In the genomic region with DNA sequence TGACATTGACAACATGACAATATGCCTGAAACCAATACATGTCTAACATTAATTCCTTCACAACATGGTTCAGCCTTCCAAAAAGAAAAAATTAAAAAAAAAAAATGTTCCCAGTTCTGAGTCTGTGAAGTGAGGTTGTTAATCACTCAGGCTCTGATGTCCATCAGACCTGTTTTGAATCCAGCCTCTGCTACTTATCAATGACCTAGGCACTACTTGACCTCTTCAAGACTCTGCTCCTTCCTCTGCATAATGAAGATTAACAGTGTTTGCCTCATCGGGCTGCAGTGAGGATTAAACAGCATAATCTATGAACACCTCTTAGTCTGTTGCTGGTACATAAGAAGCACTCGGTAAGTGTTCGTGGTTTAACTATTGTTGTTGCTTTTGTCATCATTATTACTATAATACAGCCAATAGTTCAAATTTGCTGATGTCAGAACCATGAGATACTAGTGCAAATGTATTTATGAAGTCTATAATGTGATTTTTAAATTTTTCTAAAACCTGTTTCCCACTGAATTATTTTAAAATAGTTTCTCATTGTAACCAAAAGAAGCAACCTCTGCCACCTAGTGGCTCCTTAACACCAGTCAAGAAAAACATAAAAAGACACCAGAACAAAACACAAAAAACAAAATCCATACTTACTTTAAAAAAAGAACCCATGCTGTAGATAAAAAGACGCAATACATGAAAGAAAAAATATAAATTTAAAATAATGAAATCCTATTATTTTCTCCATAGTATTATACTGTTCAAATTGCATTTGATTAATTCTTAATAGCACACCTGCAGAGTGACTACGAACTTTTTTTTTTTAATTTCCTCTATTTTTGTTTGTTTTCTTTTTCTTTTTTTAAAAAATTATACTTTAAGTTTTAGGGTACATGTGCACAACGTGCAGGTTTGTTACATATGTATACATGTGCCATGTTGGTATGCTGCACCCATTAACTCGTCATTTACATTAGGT, we compare ENCODE assay signal across 8 cellular contexts. TPM values are rescaled to one million over a fixed set of nuclear protein-coding genes. Genes with fewer than 3 reads are reported as not detected.
DNase-seq lines count a peak whose midpoint lies in the region; ATAC-seq, FAIRE-seq and TF ChIP-seq lines count a peak whose summit lies in the region.

No MANE protein-coding gene starts in this region.

- no peaks in the 10 kb centered on the region for H3K9me1 ChIP-seq in keratinocyte (ENCODE audit: control insufficient read depth, extremely low read depth, insufficient read depth, low read length)

- H3K4me3 ChIP-seq in KMS-11 (IDR thresholded peaks at IDR 0.05; ENCODE audit: insufficient read depth, low read depth, low read length) (no peak overlapping the region), keratinocyte (ENCODE audit: control insufficient read depth in 2 of 3, extremely low read depth in 1 of 3, insufficient read depth in 2 of 3, low read depth in 1 of 3, low read length in 3 of 3) (no peak overlapping the region)

- H3K27me3 ChIP-seq in KMS-11 (ENCODE audit: insufficient read depth, low read depth) (no peaks in the 10 kb centered on the region), keratinocyte (ENCODE audit: control insufficient read depth, extremely low read depth, insufficient read depth, low read length) (no peaks in the 10 kb centered on the region)

- ATAC-seq in GM21717 (IDR thresholded peaks at IDR 0.05; ENCODE audit: unreplicated experiment) (no peak), GM19467 (IDR thresholded peaks at IDR 0.05; ENCODE audit: unreplicated experiment) (no peak)

- H3K36me3 ChIP-seq in KMS-11 (ENCODE audit: insufficient read depth), result no peaks in the 10 kb centered on the region
- H3K36me3 ChIP-seq in keratinocyte (ENCODE audit: control insufficient read depth in 2 of 2, extremely low read depth in 1 of 2, insufficient read depth in 2 of 2, low read length in 2 of 2), result no peaks in the 10 kb centered on the region

- FAIRE-seq in TTC549 (lab: Jason Lieb, UNC) (peak; percentile 94), keratinocyte (lab: Jason Lieb, UNC) (no peak)

- H4K20me1 ChIP-seq in KMS-11 (ENCODE audit: insufficient read depth), result no peaks in the 10 kb centered on the region
- H4K20me1 ChIP-seq in keratinocyte (ENCODE audit: control insufficient read depth, extremely low read depth, insufficient read depth, low read length), result no peaks in the 10 kb centered on the region

- H2AFZ ChIP-seq in KMS-11 (ENCODE audit: low read depth), result no peak overlapping the region
- H2AFZ ChIP-seq in keratinocyte (ENCODE audit: control insufficient read depth, low read length), result no peak overlapping the region

- dilution Hi-C loops in keratinocyte (cut with MboI; ENCODE audit: extremely low pct_ligation_motif_present, low sequenced_read_pairs), result no loop called here

- H3K27ac ChIP-seq in KMS-11 (no peak overlapping the region), keratinocyte (ENCODE audit: control insufficient read depth, insufficient read depth, low read length) (no peak overlapping the region)

- TF ChIP-seq CTCF in KMS-11 (conservative IDR thresholded peaks at IDR 0.05; ENCODE audit: low read depth, low read length), result peak; percentile 52; the same call in 1 of the 2 replicates
- TF ChIP-seq CTCF in keratinocyte (optimal IDR thresholded peaks at IDR 0.05 in 1 of 3, IDR thresholded peaks at IDR 0.05 in 1 of 3, conservative IDR thresholded peaks at IDR 0.05 in 1 of 3; ENCODE audit: extremely low read depth in 1 of 3, insufficient read depth in 2 of 3, low read length in 3 of 3), result peak in 2 of 3 experiments; percentile 39

- H3K79me2 ChIP-seq in KMS-11 (ENCODE audit: insufficient read depth, low read depth) (no peaks in the 10 kb centered on the region), keratinocyte (ENCODE audit: control insufficient read depth, insufficient read depth, low read length) (no peaks in the 10 kb centered on the region)

- peak; percentile 16 for DNase-seq in COR-L47 (lab: John Stamatoyannopoulos, UW)
- no peak for DNase-seq in keratinocyte (ENCODE audit: low read depth, low spot score)
- no peak for DNase-seq in foreskin melanocyte
- DNase-seq in stimulated activated CD8-positive, alpha-beta memory T cell treated with anti-CD3 and anti-CD28 coated beads, Interleukin-4, amount 100 ng/mL, for 48 hours, result no peak

- H3K4me1 ChIP-seq in KMS-11 (ENCODE audit: low read depth, poor library complexity, severe bottlenecking) (no peaks in the 10 kb centered on the region), keratinocyte (ENCODE audit: control insufficient read depth, extremely low read depth, insufficient read depth, low read length) (no peaks in the 10 kb centered on the region)

- H3K4me2 ChIP-seq in KMS-11, result no peak overlapping the region
- no peak overlapping the region for H3K4me2 ChIP-seq in keratinocyte (ENCODE audit: control insufficient read depth, extremely low read depth, insufficient read depth, low read depth, low read length)

- no peaks in the 10 kb centered on the region for H3K9me3 ChIP-seq in keratinocyte (ENCODE audit: control insufficient read depth, low read depth, low read length)

- no peak overlapping the region for H3K9ac ChIP-seq in KMS-11
- no peak overlapping the region for H3K9ac ChIP-seq in keratinocyte (ENCODE audit: control insufficient read depth, extremely low read depth, insufficient read depth, low read length)

RNA-seq across cellular contexts. Expression of gene TMX1, which starts 20.3 kb away (rescaled TPM):
- polyA plus RNA-seq in keratinocyte, result 20.2 to 36.0 TPM (median 24.0 TPM) in 3 replicates
- polyA plus RNA-seq in keratinocyte (2011; ENCODE audit: low read depth), result 57.5 TPM
- 10.5 and 17.5 TPM in 2 replicates for polyA plus RNA-seq in keratinocyte (2011; cell fraction: cytosol; rRNA removed)
- polyA plus RNA-seq in keratinocyte (2011; cell fraction: nucleus; rRNA removed), result 15.2 and 23.2 TPM in 2 replicates
- 14.9 and 30.1 TPM in 2 replicates for polyA plus RNA-seq in keratinocyte (2012; ENCODE audit: low replicate concordance)
- polyA minus RNA-seq in keratinocyte, result 9.5 to 25.0 TPM (median 13.7 TPM) in 3 replicates
- polyA minus RNA-seq in keratinocyte (2011; cell fraction: cytosol; rRNA and poly(A)+ RNA removed), result 26.1 TPM
- 14.2 and 22.6 TPM in 2 replicates for polyA minus RNA-seq in keratinocyte (2011; cell fraction: nucleus; rRNA and poly(A)+ RNA removed)
